Comparison of ENCODE assay signal across 8 cellular contexts in genomic region chr3:99637381-99638111, GRCh38. TPM values are rescaled to one million over a fixed set of nuclear protein-coding genes. Genes with fewer than 3 reads are reported as not detected.
A peak's percentile ranks its signal among the peaks of the same experiment; 100 is the strongest.
DNase-seq lines count a peak whose midpoint lies in the region; ATAC-seq, FAIRE-seq and TF ChIP-seq lines count a peak whose summit lies in the region.

No MANE protein-coding gene starts in this region.

- DNase-seq in A549 (ENCODE audit: low read depth in 1 of 2, low spot score in 1 of 2) (no peak), HT-29 (ENCODE audit: low spot score) (peak; percentile 17), colonic mucosa (no peak), lung (ENCODE audit: low spot score) (no peak), upper lobe of right lung (no peak), occipital lobe (lab: John Stamatoyannopoulos, UW) (no peak)
- no peak for DNase-seq in activated CD4-positive, alpha-beta T cell treated with anti-CD3 and anti-CD28 coated beads, Interleukin-2, amount 50 U/mL, for 4 hours

- H3K9me3 ChIP-seq in A549 (no peaks in the 10 kb centered on the region), colonic mucosa (no peaks in the 10 kb centered on the region), lung (ENCODE audit: control insufficient read depth in 2 of 2, insufficient read depth in 1 of 2, low read length in 1 of 2) (peaks cover 0 to 2% of the 10 kb centered on the region in 2 donors), upper lobe of right lung (no peaks in the 10 kb centered on the region)

- no peak for TF ChIP-seq EP300 in A549 (IDR thresholded peaks at IDR 0.05)

- no peak for TF ChIP-seq POLR2A in A549 (IDR thresholded peaks at IDR 0.05; ENCODE audit: low read length)

- H3K4me2 ChIP-seq in A549, result peak overlapping the region; percentile 75

- no peak overlapping the region for H3K27ac ChIP-seq in A549
- H3K27ac ChIP-seq in colonic mucosa, result no peak overlapping the region
- H3K27ac ChIP-seq in lung (ENCODE audit: low read depth in 1 of 2, low read length in 1 of 2), result peak overlapping the region; percentile 14 to 85
- peak overlapping the region; percentile 86 for H3K27ac ChIP-seq in upper lobe of right lung

- H3K4me3 ChIP-seq in A549, result peak overlapping the region; percentile 33
- peak overlapping the region; percentile 6 for H3K4me3 ChIP-seq in colonic mucosa
- H3K4me3 ChIP-seq in lung, result peak overlapping the region; percentile 5
- H3K4me3 ChIP-seq in upper lobe of right lung, result peak overlapping the region; percentile 62

- TF ChIP-seq CTCF in A549 (IDR thresholded peaks at IDR 0.05) (no peak), colonic mucosa (IDR thresholded peaks at IDR 0.05) (no peak), lung (IDR thresholded peaks at IDR 0.05; ENCODE audit: control extremely low read depth, extremely low read depth) (no peak), upper lobe of right lung (IDR thresholded peaks at IDR 0.05) (no peak)

- no peaks in the 10 kb centered on the region for H3K36me3 ChIP-seq in colonic mucosa
- H3K36me3 ChIP-seq in lung (ENCODE audit: control insufficient read depth in 2 of 2, insufficient read depth in 2 of 2, low read length in 2 of 2), result no peaks in the 10 kb centered on the region
- no peaks in the 10 kb centered on the region for H3K36me3 ChIP-seq in upper lobe of right lung

- FAIRE-seq in A549 (lab: Jason Lieb, UNC), result no peak

- H3K4me1 ChIP-seq in A549, result peaks cover 11% of the 10 kb centered on the region; the same call in 1 of the 3 replicates
- H3K4me1 ChIP-seq in colonic mucosa, result no peaks in the 10 kb centered on the region
- peaks cover 3 to 6% of the 10 kb centered on the region in 2 donors for H3K4me1 ChIP-seq in lung (ENCODE audit: control insufficient read depth in 2 of 2, insufficient read depth in 2 of 2, low read length in 2 of 2)
- no peaks in the 10 kb centered on the region for H3K4me1 ChIP-seq in upper lobe of right lung

- H3K27me3 ChIP-seq in colonic mucosa (peaks cover 27% of the 10 kb centered on the region), lung (ENCODE audit: control insufficient read depth, insufficient read depth) (no peaks in the 10 kb centered on the region), upper lobe of right lung (no peaks in the 10 kb centered on the region)

- CTCF ChIA-PET in A549 (lab: Yijun Ruan, JAX), result interaction anchor here (1.3 to 1.6 kb wide), 3 partner anchors 10 to 50 kb away, joined by 4 to 6 read pairs (median 4); no protein-coding TSS in a partner anchor

- 1% methylated on average over 22 of the region's 22 CpGs for WGBS in A549 (ENCODE audit: missing lambda C conversion rate)
- 2% methylated on average over 22 of the region's 22 CpGs for WGBS in lung, 2 donors

- no peak for TF ChIP-seq RAD21 in A549 (conservative IDR thresholded peaks at IDR 0.05 in 1 of 2, IDR thresholded peaks at IDR 0.05 in 1 of 2)

- POLR2A ChIA-PET in A549 (lab: Yijun Ruan, JAX), result no interaction called here

- H3K9ac ChIP-seq in colonic mucosa (ENCODE audit: low read depth in 2 of 2, low read length in 2 of 2), result peak overlapping the region; percentile 24 to 31

- ATAC-seq in A549 (peak; percentile 42 to 62; a peak in 5 of 6 replicates), lung (ENCODE audit: insufficient read depth, low FRiP score) (no peak), upper lobe of right lung (peak; percentile 18), HG03097 (IDR thresholded peaks at IDR 0.05; ENCODE audit: low FRiP score, unreplicated experiment) (no peak)

- intact Hi-C loops in colonic mucosa (cut with DNase I) (no loop called here), upper lobe of right lung (cut with DNase I) (no loop called here)

TF ChIP-seq in A549, 52 proteins besides CTCF, POLR2A, EP300 and RAD21:
- TF ChIP-seq CBX2 (IDR thresholded peaks at IDR 0.05; ENCODE audit: borderline replicate concordance, low read depth) (no peak), CEBPB (IDR thresholded peaks at IDR 0.05) (no peak), RCOR1 (IDR thresholded peaks at IDR 0.05; ENCODE audit: low read depth, low read length) (no peak), PHF8 (IDR thresholded peaks at IDR 0.05; ENCODE audit: borderline replicate concordance, low read depth) (no peak), HEYL (CRISPR knock-in tag; IDR thresholded peaks at IDR 0.05) (no peak), TFCP2L1 (CRISPR knock-in tag; IDR thresholded peaks at IDR 0.05) (no peak), BHLHE40 (IDR thresholded peaks at IDR 0.05; ENCODE audit: low read depth, low read length) (no peak), GATA3 (IDR thresholded peaks at IDR 0.05; ENCODE audit: borderline replicate concordance) (no peak), SMC3 (IDR thresholded peaks at IDR 0.05) (no peak)
- TF ChIP-seq, protein P1, sequence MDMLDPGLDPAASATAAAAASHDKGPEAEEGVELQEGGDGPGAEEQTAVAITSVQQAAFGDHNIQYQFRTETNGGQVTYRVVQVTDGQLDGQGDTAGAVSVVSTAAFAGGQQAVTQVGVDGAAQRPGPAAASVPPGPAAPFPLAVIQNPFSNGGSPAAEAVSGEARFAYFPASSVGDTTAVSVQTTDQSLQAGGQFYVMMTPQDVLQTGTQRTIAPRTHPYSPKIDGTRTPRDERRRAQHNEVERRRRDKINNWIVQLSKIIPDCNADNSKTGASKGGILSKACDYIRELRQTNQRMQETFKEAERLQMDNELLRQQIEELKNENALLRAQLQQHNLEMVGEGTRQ (IDR thresholded peaks at IDR 0.05), result no peak

RNA-seq across cellular contexts. Expression of gene COL8A1, which starts 0.8 kb away (rescaled TPM):
- polyA plus RNA-seq in A549 (2011; rRNA removed), result not detected in 2 replicates
- not detected in 2 replicates for polyA plus RNA-seq in A549 (2012; cell fraction: cytosol; rRNA removed)
- not detected in 2 replicates for polyA plus RNA-seq in A549 (2012; cell fraction: nucleus; rRNA removed)
- polyA plus RNA-seq in A549 (2017; fragmentation: RNase III; extraction: RNeasy Plus Mini Kit Qiagen cat#74134 plus additional on column Dnase treatment), result not detected in 3 replicates
- polyA minus RNA-seq in A549 (2011; rRNA and poly(A)+ RNA removed), result not detected in 2 replicates
- 0.13 TPM in 1 of 2 replicates, not detected in the other for total RNA-seq in HT-29 (2014; rRNA removed; shearing (Covaris generic))
- total RNA-seq in colonic mucosa, result 1 to 10 TPM in 1 of 2 donors, under 1 TPM in 1; 0.42 to 1.9 TPM
- total RNA-seq in lung, result 10 to 100 TPM; 50.6 to 84.6 TPM
- polyA plus RNA-seq in lung, result 10 to 100 TPM; 19.5 to 63.6 TPM
- 95.1 TPM for total RNA-seq in upper lobe of right lung
- 0.62 TPM for total RNA-seq in occipital lobe

Comparison
In these comparisons a context has a peak if more than half of its experiments do, and no peak if none do; other contexts are left out.
1. ATAC-seq: peak in A549 (2 of 2) and upper lobe of right lung (single experiment); none in lung (single experiment) and HG03097 (single experiment).
2. H3K27ac ChIP-seq: peak in lung (2 of 2) and upper lobe of right lung (single experiment); none in A549 (0 of 2) and colonic mucosa (single experiment).
3. H3K4me3 ChIP-seq: peak in every context shown above with its lines; median percentile 62 in upper lobe of right lung; 33 in A549; 6 in colonic mucosa; 5 in lung.
4. RNA of gene COL8A1, which starts 0.8 kb away (total RNA-seq): 95.1 TPM in upper lobe of right lung (single experiment) and 50.6 to 84.6 TPM in lung; 0.42 to 1.9 TPM in colonic mucosa, 0.62 TPM in occipital lobe (single experiment) and 0.13 TPM in HT-29; every median in the first group is over 10 times any median in the second.